ENCODE assay signal across 12 cellular contexts in genomic region chr5:132413567-132413966, GRCh38. TPM values are rescaled to one million over a fixed set of nuclear protein-coding genes. Genes with fewer than 3 reads are reported as not detected.
A peak's percentile ranks its signal among the peaks of the same experiment; 100 is the strongest.
DNase-seq lines count a peak whose midpoint lies in the region; ATAC-seq and TF ChIP-seq lines count a peak whose summit lies in the region.
"Had no signal": no experiment of that assay in that cellular context is flagged by ENCODE, and none has a peak within 500 bp of the region (broad histone marks: within the 10 kb centered on the region; RNA-seq: fewer than 3 reads in every experiment).

No MANE protein-coding gene starts in this region.

- peaks cover 58% of the 10 kb centered on the region for H3K36me3 Mint-ChIP-seq in activated CD8-positive, alpha-beta memory T cell treated with anti-CD3 and anti-CD28 coated beads, Interleukin-2, amount 10 ng/mL, durations not matched to agents 7 days and 5 days
- peaks cover 6% of the 10 kb centered on the region for H3K36me3 Mint-ChIP-seq in T-helper 17 cell (ENCODE audit: low read depth)

- intact Hi-C loops in left lung (cut with DNase I) = no loop called here
- intact Hi-C loops in stomach (cut with DNase I; ENCODE audit: low total_unique reads) = no loop called here

- no peaks in the 10 kb centered on the region for H3K27me3 Mint-ChIP-seq in activated CD8-positive, alpha-beta memory T cell treated with anti-CD3 and anti-CD28 coated beads, Interleukin-2, amount 10 ng/mL, durations not matched to agents 7 days and 5 days
- no peaks in the 10 kb centered on the region for H3K27me3 Mint-ChIP-seq in T-helper 17 cell

- TF ChIP-seq POLR2A in stomach (IDR thresholded peaks at IDR 0.05) = no peak

- peaks cover 47 to 87% of the 10 kb centered on the region in 2 donors for H3K4me1 ChIP-seq in left lung
- peaks cover 46 to 92% (median 68%) of the 10 kb centered on the region in 4 donors for H3K4me1 ChIP-seq in stomach

- ATAC-seq in activated CD8-positive, alpha-beta memory T cell treated with anti-CD3 and anti-CD28 coated beads, Interleukin-2, amount 10 ng/mL, durations not matched to agents 7 days and 5 days = no peak
- ATAC-seq in T-helper 17 cell (no peak), left lung (no peak), HG03442 (IDR thresholded peaks at IDR 0.05; ENCODE audit: unreplicated experiment) (no peak)

- CTCF ChIA-PET in activated CD8-positive, alpha-beta memory T cell treated with anti-CD3 and anti-CD28 coated beads, Interleukin-2, amount 10 ng/mL, durations not matched to agents 7 days and 5 days (lab: Charles Lee) = interaction anchor here (1.2 to 2.6 kb wide), 6 partner anchors 14 to 87 kb away, joined by 5 to 15 read pairs (median 10); partner anchors contain the start of gene IRF1

- peak overlapping the region; percentile 97 for H3K4me3 Mint-ChIP-seq in activated CD8-positive, alpha-beta memory T cell treated with anti-CD3 and anti-CD28 coated beads, Interleukin-2, amount 10 ng/mL, durations not matched to agents 7 days and 5 days
- peak overlapping the region; percentile 94 for H3K4me3 Mint-ChIP-seq in T-helper 17 cell

- H3K9me3 Mint-ChIP-seq in activated CD8-positive, alpha-beta memory T cell treated with anti-CD3 and anti-CD28 coated beads, Interleukin-2, amount 10 ng/mL, durations not matched to agents 7 days and 5 days (ENCODE audit: low read depth) = no peaks in the 10 kb centered on the region

- TF ChIP-seq EP300 in stomach (IDR thresholded peaks at IDR 0.05) = no peak

- H3K36me3 ChIP-seq in left lung (no peaks in the 10 kb centered on the region), stomach (peaks cover 0 to 4% (median 2%) of the 10 kb centered on the region in 4 donors)
- H3K36me3 ChIP-seq: esophagus squamous epithelium had no signal

- no peak for DNase-seq in activated CD8-positive, alpha-beta memory T cell treated with anti-CD3 and anti-CD28 coated beads, Interleukin-2, amount 10 ng/mL, durations not matched to agents 7 days and 5 days
- no peak for DNase-seq in activated CD8-positive, alpha-beta memory T cell treated with anti-CD3 and anti-CD28 coated beads, Interleukin-2, amount 50 U/mL, for 48 hours
- DNase-seq in T-helper 17 cell = no peak
- DNase-seq in left lung = no peak
- no peak for DNase-seq in stomach
- DNase-seq in superior temporal gyrus (ENCODE audit: extremely low spot score) = no peak
- no peak for DNase-seq in cortex of kidney (lab: John Stamatoyannopoulos, UW)
- DNase-seq: activated CD4-positive, alpha-beta T cell treated with anti-CD3 and anti-CD28 coated beads for 1 hour; esophagus squamous epithelium; NCI-H2081 treated with DMSO at 0.1 percent for 48 hours; posterior cingulate gyrus had no signal

- peaks cover 61% of the 10 kb centered on the region for H3K4me1 Mint-ChIP-seq in activated CD8-positive, alpha-beta memory T cell treated with anti-CD3 and anti-CD28 coated beads, Interleukin-2, amount 10 ng/mL, durations not matched to agents 7 days and 5 days
- H3K4me1 Mint-ChIP-seq in T-helper 17 cell = peaks cover 58% of the 10 kb centered on the region

- peak overlapping the region; percentile 99 for H3K27ac Mint-ChIP-seq in activated CD8-positive, alpha-beta memory T cell treated with anti-CD3 and anti-CD28 coated beads, Interleukin-2, amount 10 ng/mL, durations not matched to agents 7 days and 5 days
- peak overlapping the region; percentile 99 for H3K27ac Mint-ChIP-seq in T-helper 17 cell

- H3K4me3 ChIP-seq in left lung (peak overlapping the region in 1 of 2 donors; percentile 68), stomach (peak overlapping the region in 1 of 4 donors; percentile 60)

- H3K27me3 ChIP-seq in left lung (no peaks in the 10 kb centered on the region), stomach (no peaks in the 10 kb centered on the region)
- H3K27me3 ChIP-seq: esophagus squamous epithelium had no signal

- H3K27ac ChIP-seq in left lung = peak overlapping the region; percentile 99
- H3K27ac ChIP-seq in stomach = peak overlapping the region in 4 of 5 donors; percentile 98 to 100 (median 100)

- H3K9me3 ChIP-seq in T-helper 17 cell (ENCODE audit: control insufficient read depth, low read length, poor library complexity, severe bottlenecking) (no peaks in the 10 kb centered on the region), left lung (no peaks in the 10 kb centered on the region), stomach (no peaks in the 10 kb centered on the region)
- H3K9me3 ChIP-seq: esophagus squamous epithelium had no signal

- TF ChIP-seq CTCF in left lung (IDR thresholded peaks at IDR 0.05) = no peak
- no peak for TF ChIP-seq CTCF in stomach (IDR thresholded peaks at IDR 0.05)

RNA-seq across cellular contexts. Expression of gene SLC22A5, which starts 44.1 kb away (rescaled TPM):
- 1 to 10 TPM; 3.9 to 4.5 TPM for total RNA-seq in activated CD8-positive, alpha-beta memory T cell treated with anti-CD3 and anti-CD28 coated beads, Interleukin-2, amount 10 ng/mL, durations not matched to agents 7 days and 5 days
- 1 to 10 TPM; 3.4 to 3.7 TPM for total RNA-seq in T-helper 17 cell
- 10 to 100 TPM in 1 of 2 donors, 1 to 10 TPM in 1; 9.5 to 10.4 TPM for total RNA-seq in left lung
- total RNA-seq in stomach = 10 to 100 TPM; 11.4 to 46.1 (median 37.5) TPM
- 1 to 10 TPM; 2.1 to 5.7 (median 3.0) TPM for polyA plus RNA-seq in stomach
